In genomic region chr17:80225230-80225629, GRCh38 we compare ENCODE assay signal across 28 cellular contexts. TPM values are rescaled to one million over a fixed set of nuclear protein-coding genes. Genes with fewer than 3 reads are reported as not detected.
"Had no signal": no experiment of that assay in that cellular context is flagged by ENCODE, and none has a peak within 500 bp of the region (broad histone marks: within the 10 kb centered on the region; RNA-seq: fewer than 3 reads in every experiment).

No MANE protein-coding gene starts in this region.

- H3K9me3 ChIP-seq: adrenal gland, ascending aorta, gastroesophageal sphincter, sigmoid colon, stomach, suprapubic skin, tibial nerve had no signal

- H3K4me3 Mint-ChIP-seq: activated T-cell treated with anti-CD3 and anti-CD28 coated beads, Interleukin-2, amount 50 U/mL, for 24 hours; activated T-helper 17 cell treated with anti-CD3 and anti-CD28 coated beads, Interleukin-2, amount 50 U/mL, for 72 hours; effector memory CD8-positive, alpha-beta T cell; memory B cell; nephron; stimulated activated memory B cell treated with anti-CD40 and anti-IgM and Interleukin-4, amounts not matched to agents 10 μg/mL and 1 μg/mL and 100 μg/mL, for 72 hours; T-cell; T-helper 2 cell treated with Interferon-gamma antibody and Interleukin-4, amounts not matched to agents 5 μg/mL and 100 μg/mL, for 36 hours had no signal

- H3K27ac Mint-ChIP-seq: activated naive CD4-positive, alpha-beta T cell treated with anti-CD3 and anti-CD28 coated beads, Interleukin-2, amount 50 U/mL, for 72 hours; activated T-cell treated with anti-CD3 and anti-CD28 coated beads, Interleukin-2, amount 50 U/mL, for 24 hours; memory B cell; nephron; stimulated activated memory B cell treated with anti-CD40 and anti-IgM and Interleukin-4, amounts not matched to agents 10 μg/mL and 1 μg/mL and 100 μg/mL, for 72 hours; T-cell; T-helper 2 cell treated with Interferon-gamma antibody and Interleukin-4, amounts not matched to agents 5 μg/mL and 100 μg/mL, for 36 hours had no signal

- H3K27me3 Mint-ChIP-seq: activated T-cell treated with anti-CD3 and anti-CD28 coated beads, Interleukin-2, amount 50 U/mL, for 24 hours; activated T-helper 17 cell treated with anti-CD3 and anti-CD28 coated beads, Interleukin-2, amount 50 U/mL, for 72 hours; effector memory CD8-positive, alpha-beta T cell; stimulated activated memory B cell treated with anti-CD40 and anti-IgM and Interleukin-4, amounts not matched to agents 10 μg/mL and 1 μg/mL and 100 μg/mL, for 72 hours; T-cell had no signal

- H3K36me3 Mint-ChIP-seq: activated naive CD4-positive, alpha-beta T cell treated with anti-CD3 and anti-CD28 coated beads, Interleukin-2, amount 50 U/mL, for 72 hours had no signal

- H3K27me3 ChIP-seq: adrenal gland, ascending aorta, brain microvascular endothelial cell, gastroesophageal sphincter, sigmoid colon, stomach, suprapubic skin, tibial nerve had no signal

- DNase-seq: activated CD4-positive, alpha-beta T cell treated with anti-CD3 and anti-CD28 coated beads for 1 hour; activated CD4-positive, alpha-beta T cell treated with anti-CD3 and anti-CD28 coated beads, Interleukin-2, amount 50 U/mL, for 4 hours; activated CD8-positive, alpha-beta memory T cell treated with anti-CD3 and anti-CD28 coated beads for 24 hours; activated CD8-positive, alpha-beta memory T cell treated with anti-CD3 and anti-CD28 coated beads, Interleukin-2, amount 50 U/mL, for 4 hours; activated T-cell treated with anti-CD3 and anti-CD28 coated beads, Interleukin-2, amount 50 U/mL, for 24 hours; adrenal gland; brain microvascular endothelial cell; caudate nucleus; dermis blood vessel endothelial cell; effector memory CD8-positive, alpha-beta T cell; head of caudate nucleus; nucleus accumbens; sigmoid colon; stimulated activated CD4-positive, alpha-beta T cell treated with anti-CD3 and anti-CD28 coated beads, Interleukin-15, amount 100 ng/mL, for 24 hours; stomach; T-cell; WERI-Rb-1 had no signal

- H3K27ac ChIP-seq: adrenal gland, ascending aorta, brain microvascular endothelial cell, gastroesophageal sphincter, sigmoid colon, stomach, suprapubic skin, tibial nerve, WERI-Rb-1 had no signal

- H3K4me3 ChIP-seq: adrenal gland, ascending aorta, gastroesophageal sphincter, sigmoid colon, smooth muscle cell, stomach, suprapubic skin, tibial nerve had no signal

- H3K36me3 ChIP-seq: brain microvascular endothelial cell had no signal

- H3K9me3 Mint-ChIP-seq: activated naive CD4-positive, alpha-beta T cell treated with anti-CD3 and anti-CD28 coated beads, Interleukin-2, amount 50 U/mL, for 72 hours; activated T-cell treated with anti-CD3 and anti-CD28 coated beads, Interleukin-2, amount 50 U/mL, for 24 hours; activated T-helper 17 cell treated with anti-CD3 and anti-CD28 coated beads, Interleukin-2, amount 50 U/mL, for 72 hours; effector memory CD8-positive, alpha-beta T cell; memory B cell; T-cell; T-helper 2 cell treated with Interferon-gamma antibody and Interleukin-4, amounts not matched to agents 5 μg/mL and 100 μg/mL, for 36 hours had no signal

- H3K4me1 Mint-ChIP-seq: nephron had no signal

- H3K4me2 ChIP-seq: smooth muscle cell had no signal

RNA-seq across cellular contexts. Expression of gene CARD14, which starts 55.4 kb away (rescaled TPM):
- total RNA-seq: activated T-helper 17 cell treated with anti-CD3 and anti-CD28 coated beads, Interleukin-2, amount 50 U/mL, for 72 hours; sigmoid colon had no signal
